8 cellular contexts compared by ENCODE assay signal in the genomic region with DNA sequence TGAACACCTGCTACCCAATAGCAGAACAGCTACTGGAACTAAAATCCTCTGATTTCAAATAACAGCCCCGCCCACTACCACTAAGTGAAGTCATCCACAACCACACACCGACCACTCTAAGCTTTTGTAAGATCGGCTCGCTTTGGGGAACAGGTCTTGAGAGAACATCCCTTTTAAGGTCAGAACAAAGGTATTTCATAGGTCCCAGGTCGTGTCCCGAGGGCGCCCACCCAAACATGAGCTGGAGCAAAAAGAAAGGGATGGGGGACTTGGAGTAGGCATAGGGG. TPM values are rescaled to one million over a fixed set of nuclear protein-coding genes. Genes with fewer than 3 reads are reported as not detected.
DNase-seq lines count a peak whose midpoint lies in the region; ATAC-seq and TF ChIP-seq lines count a peak whose summit lies in the region.

No MANE protein-coding gene starts in this region.

- H3K14ac ChIP-seq in neuronal stem cell (ENCODE audit: low read length), result no peak overlapping the region

- no peak overlapping the region for H2BK15ac ChIP-seq in neuronal stem cell (ENCODE audit: low read length)

- no peak overlapping the region for H2BK120ac ChIP-seq in neuronal stem cell (ENCODE audit: low read depth, low read length)

- H2BK12ac ChIP-seq in neuronal stem cell (ENCODE audit: low read length), result no peak overlapping the region

- H4K91ac ChIP-seq in neuronal stem cell (ENCODE audit: low read depth, low read length, poor library complexity), result no peak overlapping the region

- H3K36me3 ChIP-seq in neuronal stem cell (replicated peaks in 1 of 2; ENCODE audit: control insufficient read depth in 2 of 2, insufficient read depth in 2 of 2, low read length in 2 of 2) (peaks cover under 1 to 31% of the 10 kb centered on the region in 2 donors), upper lobe of left lung (no peaks in the 10 kb centered on the region)

- WGBS in neuronal stem cell (ENCODE audit: extremely low coverage in 2 of 2, insufficient read length in 2 of 2, insufficient replicate concordance in 1 of 2), 2 donors, result no CpG with 5 or more reads among the region's 7 CpGs
- WGBS in upper lobe of left lung, 2 donors, result 10 to 25% methylated on average over 3 to 7 of the region's 7 CpGs

- H3K27ac ChIP-seq in neuronal stem cell (replicated peaks; ENCODE audit: low read length), result peak overlapping the region; percentile 93
- peak overlapping the region; percentile 93 to 99 (median 96) for H3K27ac ChIP-seq in upper lobe of left lung

- no peaks in the 10 kb centered on the region for H3K79me1 ChIP-seq in neuronal stem cell (ENCODE audit: low read depth, low read length)

- no peak overlapping the region for H2BK5ac ChIP-seq in neuronal stem cell (ENCODE audit: low read length)

- TF ChIP-seq CTCF in upper lobe of left lung (IDR thresholded peaks at IDR 0.05), result no peak

- TF ChIP-seq POLR2A in upper lobe of left lung (IDR thresholded peaks at IDR 0.05), result no peak

- H3K9me3 ChIP-seq in neuronal stem cell (replicated peaks in 1 of 2; ENCODE audit: control insufficient read depth in 2 of 2, insufficient read depth in 1 of 2, low read depth in 1 of 2, low read length in 2 of 2) (no peaks in the 10 kb centered on the region), upper lobe of left lung (no peaks in the 10 kb centered on the region)

- H3K4me2 ChIP-seq in neuronal stem cell (ENCODE audit: insufficient read depth, low read length, poor library complexity, severe bottlenecking), result peak overlapping the region; percentile 68

- TF ChIP-seq EP300 in upper lobe of left lung (IDR thresholded peaks at IDR 0.05), result no peak

- no peak overlapping the region for H3K4ac ChIP-seq in neuronal stem cell (ENCODE audit: low read length)

- peak overlapping the region; percentile 86 to 88 for H3K4me3 ChIP-seq in neuronal stem cell (ENCODE audit: low read length in 2 of 2)
- H3K4me3 ChIP-seq in upper lobe of left lung, result peak overlapping the region in 3 of 4 donors; percentile 71 to 80 (median 75)

- peak overlapping the region; percentile 97 for H2AFZ ChIP-seq in neuronal stem cell (ENCODE audit: low read length)

- H3K4me1 ChIP-seq in neuronal stem cell (ENCODE audit: control insufficient read depth in 2 of 2, insufficient read depth in 1 of 2, low read depth in 1 of 2, low read length in 2 of 2), result peaks cover 0 to 4% of the 10 kb centered on the region in 2 donors
- H3K4me1 ChIP-seq in upper lobe of left lung, result peaks cover 0 to 16% (median 4%) of the 10 kb centered on the region in 4 donors

- no peaks in the 10 kb centered on the region for H3K27me3 ChIP-seq in neuronal stem cell (ENCODE audit: control insufficient read depth in 3 of 3, insufficient read depth in 3 of 3, low read depth in 1 of 3, low read length in 3 of 3)
- no peaks in the 10 kb centered on the region for H3K27me3 ChIP-seq in upper lobe of left lung

- peak overlapping the region; percentile 83 for H3K9ac ChIP-seq in neuronal stem cell (ENCODE audit: low read depth, low read length, poor library complexity)

- H3K18ac ChIP-seq in neuronal stem cell (ENCODE audit: low read length), result peak overlapping the region; percentile 92

- peak in 2 of 3 experiments; percentile 14 to 62 for DNase-seq in NCI-H1417 (lab: John Stamatoyannopoulos, UW)
- no peak for DNase-seq in NCI-H1417 treated with DMSO at 0.1 percent for 48 hours (lab: John Stamatoyannopoulos, UW)
- peak; percentile 20 for DNase-seq in NCI-H345 (lab: John Stamatoyannopoulos, UW)
- DNase-seq in activated T-cell treated with anti-CD3 and anti-CD28 coated beads, Interleukin-2, amount 50 U/mL, for 48 hours, result peak; percentile 71 to 72
- DNase-seq in fibroblast of peridontal ligament (ENCODE audit: extremely low read depth), result peak; percentile 70
- peak; percentile 8 for DNase-seq in neuronal stem cell (ENCODE audit: low spot score)
- peak in 1 of 2 donors; percentile 69 for DNase-seq in upper lobe of left lung

- ATAC-seq in HG02759 (IDR thresholded peaks at IDR 0.05; ENCODE audit: unreplicated experiment) (peak; percentile 22), upper lobe of left lung (ENCODE audit: low FRiP score in 2 of 2) (peak; percentile 78 to 79)

- H3K23ac ChIP-seq in neuronal stem cell (ENCODE audit: low read depth, low read length, poor library complexity), result peak overlapping the region; percentile 29

- no peak overlapping the region for H2AK5ac ChIP-seq in neuronal stem cell (ENCODE audit: low read depth, low read length)

- no peak overlapping the region for H4K8ac ChIP-seq in neuronal stem cell (ENCODE audit: low read depth, low read length)

RNA-seq across cellular contexts. Expression of gene ZAR1L, which starts 0.3 kb away (rescaled TPM):
- 0.11 TPM for polyA plus RNA-seq in neuronal stem cell (2013, experiment 1 of 2)
- polyA plus RNA-seq in neuronal stem cell (2013, experiment 2 of 2), result 0.11 TPM
- not detected for total RNA-seq in upper lobe of left lung

RNA-seq across cellular contexts. Expression of gene BRCA2, which starts 0.4 kb away (rescaled TPM):
- polyA plus RNA-seq in neuronal stem cell (2013, experiment 1 of 2), result 5.9 TPM
- 5.6 TPM for polyA plus RNA-seq in neuronal stem cell (2013, experiment 2 of 2)
- total RNA-seq in upper lobe of left lung, result 1 to 10 TPM; 2.6 to 9.4 (median 3.8) TPM
